ENCODE assay signal across 13 cellular contexts in genomic region chr10:56782503-56782902, GRCh38.
DNase-seq lines count a peak whose midpoint lies in the region; ATAC-seq and TF ChIP-seq lines count a peak whose summit lies in the region.
"Had no signal": no experiment of that assay in that cellular context is flagged by ENCODE, and none has a peak within 500 bp of the region (broad histone marks: within the 10 kb centered on the region; RNA-seq: fewer than 3 reads in every experiment).

No MANE protein-coding gene starts in this region.

- no peak overlapping the region for H3K4me3 ChIP-seq in H7 (ENCODE audit: insufficient read depth, low read depth, low read length)
- H3K4me3 ChIP-seq in RWPE2 (ENCODE audit: severe bottlenecking) = no peak overlapping the region
- no peak overlapping the region for H3K4me3 ChIP-seq in epithelial cell of proximal tubule (ENCODE audit: low read depth, low read length)
- H3K4me3 ChIP-seq in mesendoderm (ENCODE audit: low read length) = no peak overlapping the region
- H3K4me3 ChIP-seq: GM12878 had no signal

- no peak overlapping the region for H2BK5ac ChIP-seq in mesendoderm (ENCODE audit: low read length)

- H3K23ac ChIP-seq in mesendoderm (ENCODE audit: low read length) = no peak overlapping the region

- H3K79me2 ChIP-seq in mesendoderm (ENCODE audit: control insufficient read depth, insufficient read depth, low read length) = no peaks in the 10 kb centered on the region

- DNase-seq in H7 (peak; percentile 2), RWPE2 (ENCODE audit: low spot score) (no peak), epithelial cell of proximal tubule (ENCODE audit: low read depth) (no peak), mesendoderm (peak; percentile 37), G401 (ENCODE audit: low spot score) (no peak), foreskin melanocyte (no peak)
- DNase-seq: C1 segment of cervical spinal cord; Calu3; CD4-positive, alpha-beta T cell; DMS 273 treated with DMSO at 0.1 percent for 48 hours; IMR-90 had no signal

- ATAC-seq in RWPE2 (ENCODE audit: low read depth) = 0 out of 3 replicates have a peak, but pooled peaks have one; percentile 33
- no peak for ATAC-seq in GM19397 (IDR thresholded peaks at IDR 0.05; ENCODE audit: unreplicated experiment)
- ATAC-seq: GM12878 had no signal

- no peak overlapping the region for H3K4ac ChIP-seq in mesendoderm (ENCODE audit: low read depth, low read length)

- WGBS in mesendoderm (ENCODE audit: extremely low coverage, insufficient coverage, low lambda C conversion rate) = no CpG with 5 or more reads among the region's 4 CpGs

- H3K4me2 ChIP-seq in mesendoderm (ENCODE audit: low read length) = no peak overlapping the region

- in situ Hi-C loops in G401 (cut with HindIII; ENCODE audit: low sequenced_read_pairs) = no loop called here

- H3K27me3 ChIP-seq in H7 (ENCODE audit: control insufficient read depth, insufficient read depth, low read length) = no peaks in the 10 kb centered on the region
- H3K27me3 ChIP-seq in RWPE2 (ENCODE audit: insufficient read depth, poor library complexity, severe bottlenecking) = no peaks in the 10 kb centered on the region
- H3K27me3 ChIP-seq in mesendoderm (ENCODE audit: insufficient read depth, low read length, poor library complexity) = no peaks in the 10 kb centered on the region

- H3K36me3 ChIP-seq in H7 (replicated peaks; ENCODE audit: control insufficient read depth, insufficient read depth, low read length) (no peaks in the 10 kb centered on the region), RWPE2 (ENCODE audit: low read depth) (no peaks in the 10 kb centered on the region), mesendoderm (ENCODE audit: control insufficient read depth, insufficient read depth, low read length) (no peaks in the 10 kb centered on the region)

- no peak overlapping the region for H2BK15ac ChIP-seq in mesendoderm (replicated peaks; ENCODE audit: low read depth)

- H3K18ac ChIP-seq in mesendoderm (ENCODE audit: low read length) = no peak overlapping the region

- no peak overlapping the region for H3K56ac ChIP-seq in mesendoderm (ENCODE audit: low read length)

- H3K79me1 ChIP-seq in mesendoderm (ENCODE audit: low read length) = no peaks in the 10 kb centered on the region

- no peak overlapping the region for H4K8ac ChIP-seq in mesendoderm (ENCODE audit: low read depth, low read length)

- H3K9ac ChIP-seq in mesendoderm (ENCODE audit: low read length) = no peak overlapping the region

- H2AK5ac ChIP-seq in mesendoderm (ENCODE audit: low read length) = no peak overlapping the region

- H3K4me1 ChIP-seq in RWPE2 (ENCODE audit: insufficient read depth, poor library complexity, severe bottlenecking) = no peaks in the 10 kb centered on the region
- H3K4me1 ChIP-seq in mesendoderm (ENCODE audit: control insufficient read depth, low read depth, low read length) = no peaks in the 10 kb centered on the region

- no peak overlapping the region for H4K5ac ChIP-seq in mesendoderm (ENCODE audit: low read length)

- H3K9me3 ChIP-seq in RWPE2 (ENCODE audit: severe bottlenecking) = no peaks in the 10 kb centered on the region

- no peak overlapping the region for H2BK120ac ChIP-seq in mesendoderm (ENCODE audit: low read depth, low read length)

- TF ChIP-seq CTCF in RWPE2 (IDR thresholded peaks at IDR 0.05; ENCODE audit: poor library complexity, severe bottlenecking) = no peak
- peak; percentile 10 for TF ChIP-seq CTCF in epithelial cell of proximal tubule (conservative IDR thresholded peaks at IDR 0.05; ENCODE audit: low read depth, low read length)

- H3K27ac ChIP-seq in RWPE2 (ENCODE audit: poor library complexity, severe bottlenecking) (no peak overlapping the region), mesendoderm (ENCODE audit: low read depth, low read length) (no peak overlapping the region)

Comparison
In these comparisons a context has a peak if more than half of its experiments do, and no peak if none do; other contexts are left out.
1. DNase-seq: peak in H7 (single experiment) and mesendoderm (single experiment); none in RWPE2 (single experiment), epithelial cell of proximal tubule (single experiment), G401 (single experiment) and foreskin melanocyte (single experiment).